ENCODE assay signal across 2 cellular contexts in genomic region chr1:218705911-218706893, GRCh38.
TF ChIP-seq lines count a peak whose summit lies in the region.

No MANE protein-coding gene starts in this region.

TF ChIP-seq in SK-N-SH treated with all-trans-retinoic acid at 6 μM for 48 hours, 23 proteins besides CTCF, POLR2A, EP300 and RAD21 (continued from another document):
- TF ChIP-seq TSHZ2 (CRISPR knock-in tag; IDR thresholded peaks at IDR 0.05): no peak

TF ChIP-seq in GM23338, 12 proteins besides CTCF, POLR2A, EP300 and RAD21 (continued from another document):
- TF ChIP-seq ZNF462 (CRISPR knock-in tag; IDR thresholded peaks at IDR 0.05): no peak
TF ChIP-seq in GM23338: peak in this region for 0.
